Comparison of ENCODE assay signal across 9 cellular contexts in the genomic region with DNA sequence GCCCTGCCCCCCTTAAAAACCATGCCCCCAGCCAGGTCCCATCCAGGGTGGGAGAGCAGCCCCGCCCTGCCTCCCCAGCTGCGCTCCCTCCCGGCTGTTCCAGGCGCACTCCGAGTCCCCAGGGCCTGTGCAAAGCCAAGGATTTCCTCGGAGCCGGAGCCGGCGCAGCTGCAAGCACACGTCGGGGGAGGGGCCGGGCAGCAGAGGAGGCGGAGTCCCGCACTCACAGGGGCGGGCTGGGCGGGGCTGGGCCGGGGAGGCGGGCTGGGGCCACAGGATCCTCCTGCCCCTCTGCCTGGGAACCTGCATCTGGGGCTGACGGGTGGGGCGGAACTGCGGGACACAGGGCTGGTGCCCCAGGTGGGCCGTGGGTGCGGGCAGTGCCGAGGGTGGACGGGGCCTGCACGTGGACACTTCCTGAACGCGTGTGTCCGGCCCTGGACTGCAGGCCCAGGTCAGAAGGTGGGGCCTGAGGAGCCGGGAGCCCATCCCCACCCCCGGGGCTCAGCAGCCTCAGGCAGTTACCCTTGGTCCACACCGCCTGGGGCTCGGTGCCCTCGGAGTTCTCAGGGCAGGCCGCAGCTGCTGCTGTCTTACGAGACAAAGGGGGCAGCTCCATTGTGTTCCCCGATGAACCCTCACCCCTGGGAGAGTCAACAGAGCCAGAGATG. TPM values are rescaled to one million over a fixed set of nuclear protein-coding genes. Genes with fewer than 3 reads are reported as not detected.
DNase-seq lines count a peak whose midpoint lies in the region; ATAC-seq and TF ChIP-seq lines count a peak whose summit lies in the region.
"Had no signal": no experiment of that assay in that cellular context is flagged by ENCODE, and none has a peak within 500 bp of the region (broad histone marks: within the 10 kb centered on the region; RNA-seq: fewer than 3 reads in every experiment).

No MANE protein-coding gene starts in this region.

- H3K9me3 ChIP-seq in sigmoid colon = no peaks in the 10 kb centered on the region

- peaks cover 1% of the 10 kb centered on the region for H3K4me1 Mint-ChIP-seq in progenitor cell of endocrine pancreas (ENCODE audit: low read depth)
- H3K4me1 Mint-ChIP-seq in natural killer cell treated with Interleukin-12 subunit alpha and Interleukin-12 subunit beta and Interleukin-15 and Interleukin-18, amount 100 ng/mL, for 72 hours (ENCODE audit: low read depth in 2 of 2) = no peaks in the 10 kb centered on the region
- H3K4me1 Mint-ChIP-seq: brain had no signal

- no peaks in the 10 kb centered on the region for H3K9me3 Mint-ChIP-seq in progenitor cell of endocrine pancreas (ENCODE audit: low read depth)
- no peaks in the 10 kb centered on the region for H3K9me3 Mint-ChIP-seq in natural killer cell treated with Interleukin-12 subunit alpha and Interleukin-12 subunit beta and Interleukin-15 and Interleukin-18, amount 100 ng/mL, for 72 hours

- DNase-seq in NCI-H146 (lab: John Stamatoyannopoulos, UW) (peak; percentile 36), NCI-H146 treated with DMSO at 0.1 percent for 48 hours (lab: John Stamatoyannopoulos, UW; ENCODE audit: unreplicated experiment) (no peak), NCI-H460 (ENCODE audit: extremely low read depth, low read depth) (peak; percentile 51), fibroblast of pulmonary artery (ENCODE audit: low read depth) (peak; percentile 39), progenitor cell of endocrine pancreas (ENCODE audit: low spot score, unreplicated experiment) (peak; percentile 42), sigmoid colon (no peak)
- DNase-seq in natural killer cell treated with Interleukin-12 subunit alpha and Interleukin-12 subunit beta and Interleukin-15 and Interleukin-18, amount 100 ng/mL, for 72 hours (ENCODE audit: low spot score) = no peak

- intact Hi-C loops in sigmoid colon (cut with DNase I) = no loop called here

- H3K36me3 ChIP-seq in sigmoid colon = no peaks in the 10 kb centered on the region

- no peak overlapping the region for H3K27ac ChIP-seq in sigmoid colon

- no peak overlapping the region for H3K4me3 Mint-ChIP-seq in progenitor cell of endocrine pancreas (ENCODE audit: low read depth)
- no peak overlapping the region for H3K4me3 Mint-ChIP-seq in natural killer cell treated with Interleukin-12 subunit alpha and Interleukin-12 subunit beta and Interleukin-15 and Interleukin-18, amount 100 ng/mL, for 72 hours
- H3K4me3 Mint-ChIP-seq: brain had no signal

- no peaks in the 10 kb centered on the region for H3K36me3 Mint-ChIP-seq in progenitor cell of endocrine pancreas (ENCODE audit: insufficient read depth)
- no peaks in the 10 kb centered on the region for H3K36me3 Mint-ChIP-seq in natural killer cell treated with Interleukin-12 subunit alpha and Interleukin-12 subunit beta and Interleukin-15 and Interleukin-18, amount 100 ng/mL, for 72 hours
- H3K36me3 Mint-ChIP-seq: brain had no signal

- 13 to 26% methylated on average over 37 of the region's 37 CpGs for WGBS in sigmoid colon, 2 donors

- no peak for TF ChIP-seq POLR2A in sigmoid colon (IDR thresholded peaks at IDR 0.05)

- peaks cover 22 to 66% (median 52%) of the 10 kb centered on the region in 3 donors for H3K27me3 ChIP-seq in sigmoid colon

- no peak for TF ChIP-seq EP300 in sigmoid colon (IDR thresholded peaks at IDR 0.05)

- H3K27ac Mint-ChIP-seq in progenitor cell of endocrine pancreas = no peak overlapping the region
- no peak overlapping the region for H3K27ac Mint-ChIP-seq in natural killer cell treated with Interleukin-12 subunit alpha and Interleukin-12 subunit beta and Interleukin-15 and Interleukin-18, amount 100 ng/mL, for 72 hours
- H3K27ac Mint-ChIP-seq: brain had no signal

- H3K4me3 ChIP-seq in fibroblast of pulmonary artery (replicated peaks; ENCODE audit: low read depth, low read length) (no peak overlapping the region), sigmoid colon (no peak overlapping the region)

- ATAC-seq in HG02973 (IDR thresholded peaks at IDR 0.05; ENCODE audit: unreplicated experiment) = no peak
- no peak for ATAC-seq in natural killer cell treated with Interleukin-12 subunit alpha and Interleukin-12 subunit beta and Interleukin-15 and Interleukin-18, amount 100 ng/mL, for 72 hours

- no peaks in the 10 kb centered on the region for H3K27me3 Mint-ChIP-seq in progenitor cell of endocrine pancreas
- H3K27me3 Mint-ChIP-seq in natural killer cell treated with Interleukin-12 subunit alpha and Interleukin-12 subunit beta and Interleukin-15 and Interleukin-18, amount 100 ng/mL, for 72 hours = no peaks in the 10 kb centered on the region
- H3K27me3 Mint-ChIP-seq: brain had no signal

- H3K4me1 ChIP-seq in sigmoid colon = peaks cover 0 to 13% (median 8%) of the 10 kb centered on the region in 4 donors

- no peak for TF ChIP-seq CTCF in fibroblast of pulmonary artery (IDR thresholded peaks at IDR 0.05; ENCODE audit: low read length, missing control alignments)
- TF ChIP-seq CTCF in progenitor cell of endocrine pancreas (IDR thresholded peaks at IDR 0.05; ENCODE audit: unreplicated experiment) = no peak
- TF ChIP-seq CTCF in sigmoid colon (IDR thresholded peaks at IDR 0.05) = no peak

RNA-seq across cellular contexts. Expression of a gene that starts 24.0 kb away (rescaled TPM):
- 0.40 TPM in 1 of 2 replicates, not detected in the other for total RNA-seq in NCI-H460 (2014; rRNA removed; shearing (Covaris generic))
- polyA plus RNA-seq in NCI-H460 (2014; cell fraction: nucleus; rRNA removed) = 0.20 and 1.4 TPM in 2 replicates
- total RNA-seq in progenitor cell of endocrine pancreas = 1.0 and 1.4 TPM in 2 replicates
- not detected for total RNA-seq in sigmoid colon
- under 1 TPM in 1 of 3 donors, not detected in 2; 0.04 TPM for polyA plus RNA-seq in sigmoid colon
- total RNA-seq in natural killer cell treated with Interleukin-12 subunit alpha and Interleukin-12 subunit beta and Interleukin-15 and Interleukin-18, amount 100 ng/mL, for 72 hours = not detected

RNA-seq across cellular contexts. Expression of a gene that starts 47.5 kb away (rescaled TPM):
- not detected in 2 replicates for total RNA-seq in NCI-H460 (2014; rRNA removed; shearing (Covaris generic))
- not detected in 2 replicates for polyA plus RNA-seq in NCI-H460 (2014; cell fraction: nucleus; rRNA removed)
- total RNA-seq in progenitor cell of endocrine pancreas (not detected in 2 replicates), sigmoid colon (not detected)
- not detected for polyA plus RNA-seq in sigmoid colon
- not detected for total RNA-seq in natural killer cell treated with Interleukin-12 subunit alpha and Interleukin-12 subunit beta and Interleukin-15 and Interleukin-18, amount 100 ng/mL, for 72 hours

Comparison
In these comparisons a context has a peak if more than half of its experiments do, and no peak if none do; other contexts are left out.
1. DNase-seq: peak in NCI-H146 (single experiment), NCI-H460 (single experiment), fibroblast of pulmonary artery (single experiment) and progenitor cell of endocrine pancreas (single experiment); none in NCI-H146 treated with DMSO at 0.1 percent for 48 hours (single experiment), sigmoid colon (single experiment) and natural killer cell treated with Interleukin-12 subunit alpha and Interleukin-12 subunit beta and Interleukin-15 and Interleukin-18, amount 100 ng/mL, for 72 hours (single experiment).